In genomic region chr19:45103625-45104319, GRCh38 we compare ENCODE assay signal across 9 cellular contexts. TPM values are rescaled to one million over a fixed set of nuclear protein-coding genes. Genes with fewer than 3 reads are reported as not detected.
DNase-seq lines count a peak whose midpoint lies in the region; ATAC-seq and TF ChIP-seq lines count a peak whose summit lies in the region.
"Had no signal": no experiment of that assay in that cellular context is flagged by ENCODE, and none has a peak within 500 bp of the region (broad histone marks: within the 10 kb centered on the region; RNA-seq: fewer than 3 reads in every experiment).

No MANE protein-coding gene starts in this region.

- H3K4me3 Mint-ChIP-seq in CD4-positive, CD25-positive, alpha-beta regulatory T cell: peak overlapping the region in 3 of 4 donors; percentile 21 to 83 (median 77)

- peaks cover 32% of the 10 kb centered on the region for H3K4me1 ChIP-seq in CD4-positive, CD25-positive, alpha-beta regulatory T cell (ENCODE audit: control insufficient read depth, insufficient read depth, low read length, poor library complexity, severe bottlenecking)
- H3K4me1 ChIP-seq in lower lobe of right lung (peaks cover 37% of the 10 kb centered on the region), left lung (peaks cover 5 to 32% of the 10 kb centered on the region in 2 donors)

- H3K4me3 ChIP-seq in CD4-positive, CD25-positive, alpha-beta regulatory T cell (ENCODE audit: low read depth, low read length): no peak overlapping the region
- H3K4me3 ChIP-seq in lower lobe of right lung: peak overlapping the region; percentile 33
- no peak overlapping the region for H3K4me3 ChIP-seq in left lung

- intact Hi-C loops in lower lobe of right lung (cut with DNase I): no loop called here
- intact Hi-C loops in left lung (cut with DNase I): no loop called here

- H3K27ac Mint-ChIP-seq in CD4-positive, CD25-positive, alpha-beta regulatory T cell: peak overlapping the region in 2 of 3 donors; percentile 89 to 90

- peak in 1 of 2 donors; percentile 17 for ATAC-seq in CD4-positive, CD25-positive, alpha-beta regulatory T cell (ENCODE audit: low read depth in 2 of 2)
- ATAC-seq in lower lobe of right lung: peak; percentile 6 to 17
- ATAC-seq in GM19455 (IDR thresholded peaks at IDR 0.05; ENCODE audit: unreplicated experiment): no peak
- ATAC-seq in HG03571 (IDR thresholded peaks at IDR 0.05; ENCODE audit: unreplicated experiment): no peak
- no peak for ATAC-seq in left lung

- DNase-seq in CD4-positive, CD25-positive, alpha-beta regulatory T cell: no peak
- DNase-seq in astrocyte of the hippocampus (ENCODE audit: low read depth, low spot score) (peak; percentile 26), lower lobe of right lung (no peak), 8988T (no peak), left lung (no peak)
- DNase-seq: SW 1271 had no signal

- TF ChIP-seq CTCF in lower lobe of right lung (IDR thresholded peaks at IDR 0.05): no peak
- no peak for TF ChIP-seq CTCF in left lung (IDR thresholded peaks at IDR 0.05)

- no peak overlapping the region for H3K27ac ChIP-seq in CD4-positive, CD25-positive, alpha-beta regulatory T cell (ENCODE audit: insufficient read depth, low read length, poor library complexity, severe bottlenecking)
- H3K27ac ChIP-seq in KOPT-K1 (ENCODE audit: low read depth, low read length, poor library complexity, severe bottlenecking): peak overlapping the region; percentile 43
- no peak overlapping the region for H3K27ac ChIP-seq in lower lobe of right lung
- no peak overlapping the region for H3K27ac ChIP-seq in left lung

- H3K27me3 ChIP-seq in CD4-positive, CD25-positive, alpha-beta regulatory T cell (ENCODE audit: control insufficient read depth, insufficient read depth, low read length): no peaks in the 10 kb centered on the region
- H3K27me3 ChIP-seq in lower lobe of right lung (ENCODE audit: low read depth) (no peaks in the 10 kb centered on the region), left lung (no peaks in the 10 kb centered on the region)

- peaks cover 8 to 68% (median 35%) of the 10 kb centered on the region in 4 donors for H3K4me1 Mint-ChIP-seq in CD4-positive, CD25-positive, alpha-beta regulatory T cell

- H3K9me3 Mint-ChIP-seq in CD4-positive, CD25-positive, alpha-beta regulatory T cell: peaks cover 0 to 2% (median 0%) of the 10 kb centered on the region in 7 donors

- no peaks in the 10 kb centered on the region for H3K27me3 Mint-ChIP-seq in CD4-positive, CD25-positive, alpha-beta regulatory T cell

- no peaks in the 10 kb centered on the region for H3K36me3 ChIP-seq in CD4-positive, CD25-positive, alpha-beta regulatory T cell (ENCODE audit: control insufficient read depth, insufficient read depth, low read length)
- peaks cover 19% of the 10 kb centered on the region; the same call in 1 of the 2 replicates for H3K36me3 ChIP-seq in KOPT-K1 (ENCODE audit: insufficient read depth, low read length)
- H3K36me3 ChIP-seq in lower lobe of right lung: no peaks in the 10 kb centered on the region
- no peaks in the 10 kb centered on the region for H3K36me3 ChIP-seq in left lung

- H3K36me3 Mint-ChIP-seq in CD4-positive, CD25-positive, alpha-beta regulatory T cell: no peaks in the 10 kb centered on the region

- H3K9me3 ChIP-seq in CD4-positive, CD25-positive, alpha-beta regulatory T cell (ENCODE audit: control insufficient read depth in 2 of 2, low read length in 2 of 2): no peaks in the 10 kb centered on the region
- H3K9me3 ChIP-seq in KOPT-K1 (ENCODE audit: insufficient read depth, low read length, poor library complexity, severe bottlenecking): no peaks in the 10 kb centered on the region
- no peaks in the 10 kb centered on the region for H3K9me3 ChIP-seq in lower lobe of right lung
- H3K9me3 ChIP-seq in left lung: no peaks in the 10 kb centered on the region

RNA-seq across cellular contexts. Expression of gene PPP1R37, which starts 10.8 kb away (rescaled TPM):
- total RNA-seq in CD4-positive, CD25-positive, alpha-beta regulatory T cell: 17.4 TPM
- polyA plus RNA-seq in CD4-positive, CD25-positive, alpha-beta regulatory T cell: 1 to 10 TPM in 1 of 4 donors, under 1 TPM in 3; 0.61 to 1.0 (median 0.65) TPM
- total RNA-seq in lower lobe of right lung (29.1 TPM), left lung (10 to 100 TPM; 26.8 to 29.8 TPM)

RNA-seq across cellular contexts. Expression of gene GEMIN7, which starts 24.7 kb away (rescaled TPM):
- total RNA-seq in CD4-positive, CD25-positive, alpha-beta regulatory T cell: 6.6 TPM
- 10 to 100 TPM; 64.6 to 93.1 (median 79.7) TPM for polyA plus RNA-seq in CD4-positive, CD25-positive, alpha-beta regulatory T cell
- 16.1 TPM for total RNA-seq in lower lobe of right lung
- 10 to 100 TPM; 20.9 to 24.0 TPM for total RNA-seq in left lung

RNA-seq across cellular contexts. Expression of gene ZNF296, which starts 27.5 kb away (rescaled TPM):
- total RNA-seq in CD4-positive, CD25-positive, alpha-beta regulatory T cell: 3.0 TPM
- polyA plus RNA-seq in CD4-positive, CD25-positive, alpha-beta regulatory T cell: 1 to 10 TPM; 1.8 to 2.5 (median 2.0) TPM
- 1.7 TPM for total RNA-seq in lower lobe of right lung
- total RNA-seq in left lung: 1 to 10 TPM; 1.4 to 2.0 TPM

RNA-seq across cellular contexts. Expression of gene NKPD1, which starts 57.0 kb away (rescaled TPM):
- total RNA-seq in CD4-positive, CD25-positive, alpha-beta regulatory T cell: 0.72 TPM
- under 1 TPM; 0.05 to 0.28 (median 0.15) TPM for polyA plus RNA-seq in CD4-positive, CD25-positive, alpha-beta regulatory T cell
- total RNA-seq in lower lobe of right lung (not detected), left lung (not detected)

Comparison
In these comparisons a context has a peak if more than half of its experiments do, and no peak if none do; other contexts are left out.
1. ATAC-seq: peak in lower lobe of right lung (2 of 2); none in GM19455 (single experiment), HG03571 (single experiment) and left lung (single experiment).